Comparison of ENCODE assay signal across 18 cellular contexts in the genomic region with DNA sequence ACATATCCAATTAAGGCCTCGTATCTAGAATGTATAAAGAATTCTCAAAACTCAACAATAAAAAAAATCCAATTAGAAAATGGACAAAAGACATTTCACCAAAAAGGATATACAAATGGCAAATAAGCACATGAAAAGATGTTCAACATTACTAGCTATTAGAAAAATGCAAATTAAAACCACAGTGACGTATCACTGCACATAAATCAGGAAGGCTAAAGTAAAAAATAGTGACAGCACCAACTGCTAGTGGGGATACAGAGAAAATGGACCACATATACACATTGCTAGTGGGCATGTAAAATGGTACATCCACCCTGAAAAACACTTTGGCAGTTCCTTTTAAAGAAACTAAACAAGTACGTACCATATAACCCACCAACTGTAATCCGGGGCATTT. TPM values are rescaled to one million over a fixed set of nuclear protein-coding genes. Genes with fewer than 3 reads are reported as not detected.
DNase-seq lines count a peak whose midpoint lies in the region; ATAC-seq, FAIRE-seq and TF ChIP-seq lines count a peak whose summit lies in the region.
"Had no signal": no experiment of that assay in that cellular context is flagged by ENCODE, and none has a peak within 500 bp of the region (broad histone marks: within the 10 kb centered on the region; RNA-seq: fewer than 3 reads in every experiment).

No MANE protein-coding gene starts in this region.

- TF ChIP-seq CTCF in D721Med (IDR thresholded peaks at IDR 0.05; ENCODE audit: insufficient read depth, missing control alignments) (no peak), astrocyte (IDR thresholded peaks at IDR 0.05; ENCODE audit: insufficient read depth, low read depth, low read length) (no peak), fibroblast of mammary gland (conservative IDR thresholded peaks at IDR 0.05; ENCODE audit: control insufficient read depth, insufficient read depth, low read depth, low read length) (no peak)

- intact Hi-C loops in activated CD4-positive, alpha-beta memory T cell treated with anti-CD3 and anti-CD28 coated beads for 36 hours (cut with micrococcal nuclease) = no loop called here

- no peaks in the 10 kb centered on the region for H4K20me1 ChIP-seq in astrocyte (ENCODE audit: insufficient read depth, low read length)

- H3K79me2 ChIP-seq in astrocyte (ENCODE audit: insufficient read depth, low read length) = no peaks in the 10 kb centered on the region

- no peak for ATAC-seq in left lobe of liver
- ATAC-seq: A549; CD8-positive, alpha-beta T cell; GM12878; GM23338 had no signal

- POLR2A ChIA-PET in CD8-positive, alpha-beta memory T cell (lab: Charles Lee) = no interaction called here
- POLR2A ChIA-PET in activated CD4-positive, alpha-beta memory T cell treated with anti-CD3 and anti-CD28 coated beads for 36 hours (lab: Charles Lee) = no interaction called here

- no peak overlapping the region for H3K4me3 ChIP-seq in astrocyte (ENCODE audit: insufficient read depth, low read depth, low read length)
- no peak overlapping the region for H3K4me3 ChIP-seq in fibroblast of mammary gland (ENCODE audit: control insufficient read depth, low read depth, low read length)
- H3K4me3 ChIP-seq in CD8-positive, alpha-beta memory T cell (ENCODE audit: low read length) = no peak overlapping the region
- H3K4me3 ChIP-seq: A549, GM12878, GM23338 had no signal

- no peak overlapping the region for H3K9ac ChIP-seq in astrocyte (ENCODE audit: low read length)

- peaks cover 4% of the 10 kb centered on the region for H3K9me3 Mint-ChIP-seq in astrocyte (ENCODE audit: unreplicated experiment)
- peaks cover 14 to 32% (median 22%) of the 10 kb centered on the region in 5 donors for H3K9me3 Mint-ChIP-seq in CD8-positive, alpha-beta memory T cell
- H3K9me3 Mint-ChIP-seq in activated CD4-positive, alpha-beta memory T cell treated with anti-CD3 and anti-CD28 coated beads for 36 hours = peaks cover 40% of the 10 kb centered on the region

- peaks cover 18% of the 10 kb centered on the region for H3K36me3 Mint-ChIP-seq in astrocyte (ENCODE audit: low read depth, unreplicated experiment)
- H3K36me3 Mint-ChIP-seq in CD8-positive, alpha-beta memory T cell = peaks cover 11 to 34% (median 21%) of the 10 kb centered on the region in 3 donors
- peaks cover 26% of the 10 kb centered on the region for H3K36me3 Mint-ChIP-seq in activated CD4-positive, alpha-beta memory T cell treated with anti-CD3 and anti-CD28 coated beads for 36 hours

- no peaks in the 10 kb centered on the region for H3K27me3 Mint-ChIP-seq in astrocyte (ENCODE audit: low read depth, unreplicated experiment)
- no peaks in the 10 kb centered on the region for H3K27me3 Mint-ChIP-seq in CD8-positive, alpha-beta memory T cell
- H3K27me3 Mint-ChIP-seq in activated CD4-positive, alpha-beta memory T cell treated with anti-CD3 and anti-CD28 coated beads for 36 hours = no peaks in the 10 kb centered on the region
- H3K27me3 Mint-ChIP-seq: IgD-negative memory B cell had no signal

- FAIRE-seq in D721Med (lab: Jason Lieb, UNC) = peak; percentile 25
- no peak for FAIRE-seq in astrocyte (lab: Jason Lieb, UNC)
- FAIRE-seq: A549, GM12878, GM18507 had no signal

- no peak overlapping the region for H3K4me2 ChIP-seq in astrocyte (ENCODE audit: low read length)
- H3K4me2 ChIP-seq: A549, GM23338 had no signal

- no peaks in the 10 kb centered on the region for H3K4me1 ChIP-seq in astrocyte (ENCODE audit: insufficient read depth, low read length)
- H3K4me1 ChIP-seq in CD8-positive, alpha-beta memory T cell (ENCODE audit: insufficient read depth, low read length) = no peaks in the 10 kb centered on the region
- H3K4me1 ChIP-seq: A549, Caco-2 had no signal

- DNase-seq in D721Med (ENCODE audit: insufficient read length, low spot score) (no peak), EL (peak; percentile 15), astrocyte (ENCODE audit: low read depth) (peak; percentile 30), fibroblast of mammary gland (ENCODE audit: low read depth) (peak; percentile 28), left lobe of liver (ENCODE audit: low spot score) (no peak), cerebellar nuclear complex (lab: John Stamatoyannopoulos, UW) (no peak)
- DNase-seq in CD8-positive, alpha-beta memory T cell = no peak
- DNase-seq in activated CD4-positive, alpha-beta memory T cell treated with anti-CD3 and anti-CD28 coated beads for 36 hours = no peak
- DNase-seq: Caco-2; CD8-positive, alpha-beta T cell; DMS53; H9 had no signal

- H3K27ac Mint-ChIP-seq in astrocyte (ENCODE audit: unreplicated experiment) = no peak overlapping the region
- H3K27ac Mint-ChIP-seq in CD8-positive, alpha-beta memory T cell = peak overlapping the region in 1 of 8 donors; percentile 4
- no peak overlapping the region for H3K27ac Mint-ChIP-seq in activated CD4-positive, alpha-beta memory T cell treated with anti-CD3 and anti-CD28 coated beads for 36 hours
- H3K27ac Mint-ChIP-seq: CD14-positive monocyte; CD8-positive, alpha-beta T cell; GM23338; H9; IgD-negative memory B cell had no signal

- no peaks in the 10 kb centered on the region for H3K4me1 Mint-ChIP-seq in astrocyte (ENCODE audit: low read depth, unreplicated experiment)
- H3K4me1 Mint-ChIP-seq in CD8-positive, alpha-beta memory T cell = no peaks in the 10 kb centered on the region
- no peaks in the 10 kb centered on the region for H3K4me1 Mint-ChIP-seq in activated CD4-positive, alpha-beta memory T cell treated with anti-CD3 and anti-CD28 coated beads for 36 hours (ENCODE audit: low read depth)
- H3K4me1 Mint-ChIP-seq: CD14-positive monocyte, GM23338, H9 had no signal

- peaks cover 13% of the 10 kb centered on the region for H3K36me3 ChIP-seq in astrocyte (ENCODE audit: insufficient read depth, low read length)
- H3K36me3 ChIP-seq in CD8-positive, alpha-beta memory T cell (ENCODE audit: insufficient read depth, low read length) = no peaks in the 10 kb centered on the region

- H3K27me3 ChIP-seq in astrocyte (ENCODE audit: insufficient read depth, low read length) = no peaks in the 10 kb centered on the region
- no peaks in the 10 kb centered on the region for H3K27me3 ChIP-seq in CD8-positive, alpha-beta memory T cell (ENCODE audit: insufficient read depth, low read length, poor library complexity, severe bottlenecking)

- H3K27ac ChIP-seq in astrocyte (ENCODE audit: low read depth, low read length) = no peak overlapping the region
- H3K27ac ChIP-seq in CD8-positive, alpha-beta memory T cell (ENCODE audit: low read depth, low read length) = no peak overlapping the region
- H3K27ac ChIP-seq: A549 had no signal

- CTCF ChIA-PET in CD8-positive, alpha-beta memory T cell (lab: Charles Lee) = interaction anchor here (2.5 kb wide), 1 partner anchor 21 kb away, joined by 7 read pairs; no protein-coding TSS in a partner anchor
- CTCF ChIA-PET in activated CD4-positive, alpha-beta memory T cell treated with anti-CD3 and anti-CD28 coated beads for 36 hours (lab: Charles Lee) = no interaction called here

- no peak overlapping the region for H3K4me3 Mint-ChIP-seq in astrocyte (ENCODE audit: unreplicated experiment)
- H3K4me3 Mint-ChIP-seq in CD8-positive, alpha-beta memory T cell = no peak overlapping the region
- H3K4me3 Mint-ChIP-seq in activated CD4-positive, alpha-beta memory T cell treated with anti-CD3 and anti-CD28 coated beads for 36 hours = no peak overlapping the region
- H3K4me3 Mint-ChIP-seq: CD14-positive monocyte; CD8-positive, alpha-beta T cell; GM23338; H9; IgD-negative memory B cell had no signal

- no peak overlapping the region for H2AFZ ChIP-seq in astrocyte (ENCODE audit: low read depth, low read length)
- H2AFZ ChIP-seq: GM23338 had no signal

- no peaks in the 10 kb centered on the region for H3K9me3 ChIP-seq in astrocyte (ENCODE audit: insufficient read depth, low read depth, low read length)
- peaks cover 3% of the 10 kb centered on the region for H3K9me3 ChIP-seq in CD8-positive, alpha-beta memory T cell (ENCODE audit: low read length)
- H3K9me3 ChIP-seq: A549, Caco-2 had no signal

RNA-seq across cellular contexts. Expression of a gene that starts 59.7 kb away (rescaled TPM):
- total RNA-seq in astrocyte (84.3 and 87.7 TPM in 2 replicates), left lobe of liver (54.6 TPM)
- 10 to 100 TPM; 81.9 to 84.3 TPM for total RNA-seq in CD8-positive, alpha-beta memory T cell
- 62.4 TPM for polyA plus RNA-seq in CD8-positive, alpha-beta memory T cell
- 10 to 100 TPM; 72.5 to 72.7 TPM for total RNA-seq in activated CD4-positive, alpha-beta memory T cell treated with anti-CD3 and anti-CD28 coated beads for 36 hours

Comparison
In these comparisons a context has a peak if more than half of its experiments do, and no peak if none do; other contexts are left out.
1. DNase-seq: peak in EL (single experiment), astrocyte (single experiment) and fibroblast of mammary gland (single experiment); none in D721Med (single experiment), CD8-positive, alpha-beta memory T cell (0 of 5), left lobe of liver (single experiment), activated CD4-positive, alpha-beta memory T cell treated with anti-CD3 and anti-CD28 coated beads for 36 hours (single experiment) and cerebellar nuclear complex (0 of 2).